Comparison of ENCODE assay signal across 13 cellular contexts in the genomic region with DNA sequence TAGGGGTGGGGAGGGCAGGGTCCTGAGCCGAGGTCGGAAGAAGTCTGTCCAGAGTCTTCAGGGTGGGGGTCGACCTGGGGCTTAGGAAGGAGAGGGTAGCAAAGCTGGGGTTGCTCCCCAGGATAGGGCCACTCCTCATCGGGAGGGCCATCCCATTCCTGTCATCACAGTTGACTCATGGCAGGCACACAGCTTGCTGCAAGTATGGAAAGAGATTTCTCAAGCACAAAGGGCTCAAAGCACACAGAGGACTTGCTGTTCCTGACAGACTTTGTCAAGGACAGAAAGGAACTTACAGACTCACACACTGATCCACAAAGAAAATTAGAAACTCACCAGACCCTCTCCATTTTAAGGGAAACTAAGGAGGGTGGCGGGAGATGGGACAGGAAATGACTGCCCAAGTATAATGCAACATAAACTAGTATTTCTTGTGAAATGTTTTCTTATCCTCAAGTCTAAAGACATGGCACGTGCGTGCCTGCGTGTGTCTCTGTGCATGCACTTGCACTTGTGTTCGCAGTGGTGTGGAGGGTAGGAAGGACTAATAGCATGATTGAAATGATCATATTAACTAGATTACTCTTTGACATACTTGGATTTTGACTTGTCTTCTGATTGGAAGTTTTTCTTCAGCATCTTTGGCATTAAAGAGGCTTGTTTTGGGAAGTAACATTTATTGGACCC. TPM values are rescaled to one million over a fixed set of nuclear protein-coding genes. Genes with fewer than 3 reads are reported as not detected.
DNase-seq lines count a peak whose midpoint lies in the region; ATAC-seq and TF ChIP-seq lines count a peak whose summit lies in the region.
"Had no signal": no experiment of that assay in that cellular context is flagged by ENCODE, and none has a peak within 500 bp of the region (broad histone marks: within the 10 kb centered on the region; RNA-seq: fewer than 3 reads in every experiment).

No MANE protein-coding gene starts in this region.

- H3K36me3 Mint-ChIP-seq in activated T-helper 17 cell treated with anti-CD3 and anti-CD28 coated beads, Interleukin-2, amount 50 U/mL, for 72 hours (ENCODE audit: low read depth), result peaks cover 47% of the 10 kb centered on the region

- peak overlapping the region; percentile 52 for H3K4me3 Mint-ChIP-seq in activated T-helper 17 cell treated with anti-CD3 and anti-CD28 coated beads, Interleukin-2, amount 50 U/mL, for 72 hours
- H3K4me3 Mint-ChIP-seq: memory B cell had no signal

- H3K27me3 ChIP-seq in spleen (replicated peaks in 1 of 7), result no peaks in the 10 kb centered on the region
- no peaks in the 10 kb centered on the region for H3K27me3 ChIP-seq in aorta (ENCODE audit: control insufficient read depth in 1 of 2, insufficient read depth in 2 of 2, low read length in 1 of 2)
- no peaks in the 10 kb centered on the region for H3K27me3 ChIP-seq in prostate gland (replicated peaks; ENCODE audit: insufficient read depth)
- H3K27me3 ChIP-seq: body of pancreas had no signal

- 52 to 84% (median 69%) methylated on average over 9 of the region's 9 CpGs for WGBS in spleen, 5 donors
- 47 to 48% methylated on average over 9 of the region's 9 CpGs for WGBS in aorta, 2 donors
- 69% methylated on average over 9 of the region's 9 CpGs for WGBS in prostate gland

- H3K4me1 Mint-ChIP-seq in activated T-helper 17 cell treated with anti-CD3 and anti-CD28 coated beads, Interleukin-2, amount 50 U/mL, for 72 hours, result peaks cover 24% of the 10 kb centered on the region

- DNase-seq in HCEC 1CT (peak; percentile 35), left cardiac atrium (peak; percentile 44), spleen (peak; percentile 50), aorta (no peak), prostate gland (ENCODE audit: low spot score) (no peak)
- DNase-seq: EL, Karpas-422, NCI-H446 had no signal

- H3K27ac Mint-ChIP-seq in activated T-helper 17 cell treated with anti-CD3 and anti-CD28 coated beads, Interleukin-2, amount 50 U/mL, for 72 hours, result peak overlapping the region; percentile 80

- H3K4me3 ChIP-seq in spleen (no peak overlapping the region), aorta (ENCODE audit: low read length in 2 of 2) (no peak overlapping the region), prostate gland (no peak overlapping the region)
- H3K4me3 ChIP-seq: body of pancreas had no signal

- ATAC-seq in activated T-helper 17 cell treated with anti-CD3 and anti-CD28 coated beads, Interleukin-2, amount 50 U/mL, for 72 hours (replicated peaks), result no peak
- peak; percentile 24 to 28 for ATAC-seq in left cardiac atrium
- no peak for ATAC-seq in GM21529 (IDR thresholded peaks at IDR 0.05; ENCODE audit: unreplicated experiment)
- no peak for ATAC-seq in aorta (ENCODE audit: low FRiP score)
- ATAC-seq: body of pancreas had no signal

- peaks cover under 1 to 45% (median 38%) of the 10 kb centered on the region in 6 donors for H3K36me3 ChIP-seq in spleen
- peaks cover 4 to 6% of the 10 kb centered on the region in 2 donors for H3K36me3 ChIP-seq in aorta (ENCODE audit: control insufficient read depth in 1 of 2, insufficient read depth in 2 of 2, low read length in 1 of 2)
- no peaks in the 10 kb centered on the region for H3K36me3 ChIP-seq in prostate gland

- intact Hi-C loops in left cardiac atrium (cut with DNase I) (no loop called here), spleen (cut with DNase I; ENCODE audit: low total_unique reads) (no loop called here), aorta (cut with DNase I) (loop anchor here in 1 of 2 donors (10.0 kb wide), 1 partner anchor 148 kb away; a partner anchor contains a TSS), prostate gland (cut with DNase I) (loop anchor here (5.0 kb wide), 1 partner anchor 151 kb away; a partner anchor contains a TSS)

- no peaks in the 10 kb centered on the region for H3K9me3 Mint-ChIP-seq in activated T-helper 17 cell treated with anti-CD3 and anti-CD28 coated beads, Interleukin-2, amount 50 U/mL, for 72 hours
- H3K9me3 Mint-ChIP-seq: memory B cell had no signal

- no peak for TF ChIP-seq CTCF in spleen (IDR thresholded peaks at IDR 0.05 in 8 of 11, conservative IDR thresholded peaks at IDR 0.05 in 3 of 11)
- no peak for TF ChIP-seq CTCF in prostate gland (IDR thresholded peaks at IDR 0.05)

- peak overlapping the region in 3 of 8 donors; percentile 21 to 48 (median 42) for H3K27ac ChIP-seq in spleen
- H3K27ac ChIP-seq in aorta (ENCODE audit: low read depth in 1 of 2, low read length in 2 of 2), result no peak overlapping the region
- no peak overlapping the region for H3K27ac ChIP-seq in prostate gland

- H3K9me3 ChIP-seq in spleen (no peaks in the 10 kb centered on the region), aorta (ENCODE audit: control insufficient read depth, low read length) (no peaks in the 10 kb centered on the region), prostate gland (no peaks in the 10 kb centered on the region)
- H3K9me3 ChIP-seq: body of pancreas had no signal

- peaks cover 0 to 74% (median 23%) of the 10 kb centered on the region in 6 donors for H3K4me1 ChIP-seq in spleen
- no peaks in the 10 kb centered on the region for H3K4me1 ChIP-seq in aorta (ENCODE audit: control insufficient read depth in 1 of 2, insufficient read depth in 2 of 2, low read length in 2 of 2)
- H3K4me1 ChIP-seq in prostate gland (replicated peaks), result no peaks in the 10 kb centered on the region

- TF ChIP-seq POLR2A in spleen (IDR thresholded peaks at IDR 0.05) (no peak), prostate gland (IDR thresholded peaks at IDR 0.05) (no peak)

- H3K27me3 Mint-ChIP-seq in activated T-helper 17 cell treated with anti-CD3 and anti-CD28 coated beads, Interleukin-2, amount 50 U/mL, for 72 hours, result peaks cover 3% of the 10 kb centered on the region
- H3K27me3 Mint-ChIP-seq: memory B cell had no signal

RNA-seq across cellular contexts. Expression of a gene that starts 2.4 kb away (rescaled TPM):
- total RNA-seq in activated T-helper 17 cell treated with anti-CD3 and anti-CD28 coated beads, Interleukin-2, amount 50 U/mL, for 72 hours, result 1 to 10 TPM; 2.0 to 3.4 TPM
- total RNA-seq in left cardiac atrium (1 to 10 TPM; 1.6 to 3.8 TPM), spleen (1 to 10 TPM; 2.3 to 3.6 (median 2.7) TPM), aorta (1 to 10 TPM; 1.8 to 2.6 TPM), prostate gland (1 to 10 TPM in 1 of 2 donors, under 1 TPM in 1; 0.27 to 4.9 TPM)
- polyA plus RNA-seq in spleen (under 1 TPM; 0.59 to 0.90 (median 0.63) TPM), aorta (under 1 TPM; 0.25 to 0.38 TPM)

RNA-seq across cellular contexts. Expression of a gene that starts 4.3 kb away (rescaled TPM):
- 1 to 10 TPM; 2.2 to 3.0 TPM for total RNA-seq in activated T-helper 17 cell treated with anti-CD3 and anti-CD28 coated beads, Interleukin-2, amount 50 U/mL, for 72 hours
- total RNA-seq in left cardiac atrium, result 10 to 100 TPM; 56.6 to 96.4 TPM
- total RNA-seq in spleen, result 10 to 100 TPM; 14.0 to 32.5 (median 23.5) TPM
- polyA plus RNA-seq in spleen, result 10 to 100 TPM in 2 of 3 donors, 1 to 10 TPM in 1; 7.1 to 14.6 (median 12.3) TPM
- total RNA-seq in aorta, result 100 to 1,000 TPM; 270 to 344 TPM
- polyA plus RNA-seq in aorta, result 100 to 1,000 TPM in 1 of 2 donors, 10 to 100 TPM in 1; 82.1 to 107 TPM
- 10 to 100 TPM; 20.7 to 57.7 TPM for total RNA-seq in prostate gland

RNA-seq across cellular contexts. Expression of a gene that starts 13.5 kb away (rescaled TPM):
- 100 to 1,000 TPM in 1 of 2 donors, 10 to 100 TPM in 1; 56.5 to 159 TPM for total RNA-seq in activated T-helper 17 cell treated with anti-CD3 and anti-CD28 coated beads, Interleukin-2, amount 50 U/mL, for 72 hours
- 10 to 100 TPM; 67.8 to 83.3 TPM for total RNA-seq in left cardiac atrium
- total RNA-seq in spleen, result 10 to 100 TPM; 66.9 to 96.4 (median 77.4) TPM
- polyA plus RNA-seq in spleen, result 10 to 100 TPM; 19.1 to 46.0 (median 29.6) TPM
- 10 to 100 TPM; 57.7 to 69.8 TPM for total RNA-seq in aorta
- polyA plus RNA-seq in aorta, result 10 to 100 TPM; 41.1 to 58.6 TPM
- total RNA-seq in prostate gland, result 10 to 100 TPM; 68.5 to 71.1 TPM

RNA-seq across cellular contexts. Expression of a gene that starts 22.7 kb away (rescaled TPM):
- total RNA-seq in activated T-helper 17 cell treated with anti-CD3 and anti-CD28 coated beads, Interleukin-2, amount 50 U/mL, for 72 hours, result 10 to 100 TPM; 62.3 to 98.2 TPM
- total RNA-seq in left cardiac atrium (10 to 100 TPM; 63.5 to 72.5 TPM), spleen (100 to 1,000 TPM in 2 of 7 donors, 10 to 100 TPM in 5; 76.4 to 113 (median 95.6) TPM), aorta (10 to 100 TPM; 66.9 to 76.9 TPM), prostate gland (100 to 1,000 TPM in 1 of 2 donors, 10 to 100 TPM in 1; 93.9 to 139 TPM)
- polyA plus RNA-seq in spleen (10 to 100 TPM; 43.0 to 57.8 (median 50.2) TPM), aorta (100 to 1,000 TPM in 1 of 2 donors, 10 to 100 TPM in 1; 67.8 to 105 TPM)

RNA-seq across cellular contexts. Expression of a gene that starts 48.1 kb away (rescaled TPM):
- under 1 TPM in 1 of 2 donors, not detected in 1; 0.24 TPM for total RNA-seq in activated T-helper 17 cell treated with anti-CD3 and anti-CD28 coated beads, Interleukin-2, amount 50 U/mL, for 72 hours
- total RNA-seq in left cardiac atrium, result under 1 TPM in 1 of 2 donors, not detected in 1; 0.44 TPM
- not detected for total RNA-seq in spleen
- under 1 TPM; 0.17 to 0.26 (median 0.24) TPM for polyA plus RNA-seq in spleen
- total RNA-seq in aorta, result under 1 TPM in 1 of 2 donors, not detected in 1; 0.81 TPM
- polyA plus RNA-seq in aorta, result 1 to 10 TPM in 1 of 2 donors, under 1 TPM in 1; 0.33 to 2.1 TPM
- 1 to 10 TPM; 1.4 to 7.7 TPM for total RNA-seq in prostate gland
- total RNA-seq: body of pancreas; T-helper 1 cell treated with Interleukin-12 subunit alpha and Interleukin-12 subunit beta and Interleukin-4 antibody, amounts not matched to agents 30 ng/mL and 1 ng/mL, for 36 hours had no signal

Comparison
In these comparisons a context has a peak if more than half of its experiments do, and no peak if none do; other contexts are left out.
1. DNase-seq: peak in HCEC 1CT (single experiment), left cardiac atrium (single experiment) and spleen (single experiment); none in aorta (0 of 2) and prostate gland (single experiment).
2. ATAC-seq: peak in left cardiac atrium (2 of 2); none in activated T-helper 17 cell treated with anti-CD3 and anti-CD28 coated beads, Interleukin-2, amount 50 U/mL, for 72 hours (single experiment), GM21529 (single experiment) and aorta (single experiment).